14 cellular contexts compared by ENCODE assay signal in the genomic region with DNA sequence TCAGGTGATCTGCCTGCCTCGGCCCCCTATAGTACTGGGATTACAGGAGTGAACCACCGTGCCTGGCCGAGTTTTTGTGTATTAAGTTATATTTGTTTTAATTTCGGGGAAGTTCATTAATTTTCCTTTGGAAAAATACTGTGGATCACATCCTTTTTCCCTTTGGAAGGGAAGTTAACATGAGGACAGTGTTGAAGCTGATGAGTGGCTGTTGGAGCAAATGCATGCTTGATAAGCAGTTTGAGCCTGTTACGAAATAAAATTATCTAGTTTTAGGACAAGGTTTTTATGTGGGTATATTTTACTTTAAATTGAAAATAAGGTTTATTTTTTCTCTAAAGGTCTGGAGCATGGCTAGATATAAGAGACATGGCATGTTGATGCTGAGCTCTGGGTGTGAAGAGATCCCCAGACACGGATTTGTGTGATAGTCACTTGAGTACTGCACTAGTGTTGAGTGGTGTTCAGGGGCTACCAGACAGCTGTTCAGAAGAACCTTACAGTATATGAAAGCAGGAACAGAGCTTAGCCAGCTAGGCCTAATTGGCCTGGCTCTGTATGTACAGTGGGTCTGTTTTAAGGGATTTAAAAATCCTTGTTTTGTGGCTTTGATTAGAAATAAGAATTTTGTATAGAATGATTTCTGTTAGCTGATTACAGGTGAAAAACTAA. TPM values are rescaled to one million over a fixed set of nuclear protein-coding genes. Genes with fewer than 3 reads are reported as not detected.
A peak's percentile ranks its signal among the peaks of the same experiment; 100 is the strongest.
DNase-seq lines count a peak whose midpoint lies in the region; ATAC-seq and TF ChIP-seq lines count a peak whose summit lies in the region.
"Had no signal": no experiment of that assay in that cellular context is flagged by ENCODE, and none has a peak within 500 bp of the region (broad histone marks: within the 10 kb centered on the region; RNA-seq: fewer than 3 reads in every experiment).

No MANE protein-coding gene starts in this region.

- H3K4me3 ChIP-seq in cardiac muscle cell (no peak overlapping the region), right atrium auricular region (no peak overlapping the region), ovary (no peak overlapping the region)
- H3K4me3 ChIP-seq: HAP-1 had no signal

- H3K27ac ChIP-seq in cardiac muscle cell (peak overlapping the region; percentile 2), right atrium auricular region (no peak overlapping the region), ovary (no peak overlapping the region)

- H3K4me3 Mint-ChIP-seq in stimulated activated naive B cell treated with anti-CD40 and anti-IgM and Interleukin-4, amounts not matched to agents 10 μg/mL and 1 μg/mL and 100 μg/mL, for 72 hours, result no peak overlapping the region
- H3K4me3 Mint-ChIP-seq: activated naive CD4-positive, alpha-beta T cell treated with anti-CD3 and anti-CD28 coated beads, Interleukin-2, amount 50 U/mL, for 24 hours; central memory CD8-positive, alpha-beta T cell; stimulated activated effector memory CD8-positive, alpha-beta T cell treated with anti-CD3 and anti-CD28 coated beads, Interleukin-12 subunit alpha, Interleukin-12 subunit beta, amount 100 ng/mL, for 72 hours had no signal

- TF ChIP-seq CTCF in cardiac muscle cell (IDR thresholded peaks at IDR 0.05; ENCODE audit: low read depth, low read length) (no peak), right atrium auricular region (IDR thresholded peaks at IDR 0.05) (no peak), ovary (IDR thresholded peaks at IDR 0.05) (no peak)

- H3K4me1 Mint-ChIP-seq in stimulated activated naive B cell treated with anti-CD40 and anti-IgM and Interleukin-4, amounts not matched to agents 10 μg/mL and 1 μg/mL and 100 μg/mL, for 72 hours, result peaks cover 17 to 40% of the 10 kb centered on the region in 2 donors

- H3K36me3 ChIP-seq in cardiac muscle cell (no peaks in the 10 kb centered on the region), right atrium auricular region (no peaks in the 10 kb centered on the region), ovary (no peaks in the 10 kb centered on the region)

- peak in 1 of 2 donors; percentile 64 for DNase-seq in cardiac muscle cell (ENCODE audit: low read depth in 1 of 2, low spot score in 1 of 2)
- no peak for DNase-seq in right atrium auricular region (ENCODE audit: low spot score)
- DNase-seq in ovary, result no peak
- DNase-seq in stimulated activated naive B cell treated with anti-CD40 and anti-IgM and Interleukin-4, amounts not matched to agents 10 μg/mL and 1 μg/mL and 100 μg/mL, for 72 hours, result no peak
- DNase-seq in NCI-H774 (lab: John Stamatoyannopoulos, UW), result no peak
- DNase-seq in midbrain (lab: John Stamatoyannopoulos, UW), result no peak
- DNase-seq: stimulated activated CD4-positive, alpha-beta T cell treated with anti-CD3 and anti-CD28 coated beads, Interleukin-2, amount 100 ng/mL, for 24 hours had no signal

- H3K4me1 ChIP-seq in cardiac muscle cell (ENCODE audit: low read depth), result peaks cover 11% of the 10 kb centered on the region
- no peaks in the 10 kb centered on the region for H3K4me1 ChIP-seq in right atrium auricular region
- peaks cover 1% of the 10 kb centered on the region for H3K4me1 ChIP-seq in ovary (ENCODE audit: insufficient read depth)

- TF ChIP-seq POLR2A in ovary (IDR thresholded peaks at IDR 0.05), result no peak

- intact Hi-C loops in ovary (cut with DNase I), result no loop called here

- TF ChIP-seq EP300 in ovary (IDR thresholded peaks at IDR 0.05), result no peak

- peak; percentile 53 for ATAC-seq in HG02870 (IDR thresholded peaks at IDR 0.05; ENCODE audit: unreplicated experiment)
- peak; percentile 33; the same call in 1 of the 3 replicates for ATAC-seq in SK-N-SH treated with all-trans-retinoic acid at 6 μM for 48 hours
- no peak for ATAC-seq in stimulated activated naive B cell treated with anti-CD40 and anti-IgM and Interleukin-4, amounts not matched to agents 10 μg/mL and 1 μg/mL and 100 μg/mL, for 72 hours (replicated peaks)
- ATAC-seq: esophagus mucosa; stimulated activated effector memory CD8-positive, alpha-beta T cell treated with anti-CD3 and anti-CD28 coated beads, Interleukin-12 subunit alpha, Interleukin-12 subunit beta, amount 100 ng/mL, for 72 hours had no signal

- no peaks in the 10 kb centered on the region for H3K27me3 ChIP-seq in cardiac muscle cell
- H3K27me3 ChIP-seq in right atrium auricular region, result no peaks in the 10 kb centered on the region
- H3K27me3 ChIP-seq in ovary, result no peaks in the 10 kb centered on the region

- no peak overlapping the region for H3K27ac Mint-ChIP-seq in stimulated activated naive B cell treated with anti-CD40 and anti-IgM and Interleukin-4, amounts not matched to agents 10 μg/mL and 1 μg/mL and 100 μg/mL, for 72 hours
- H3K27ac Mint-ChIP-seq: activated naive CD4-positive, alpha-beta T cell treated with anti-CD3 and anti-CD28 coated beads, Interleukin-2, amount 50 U/mL, for 24 hours; stimulated activated effector memory CD8-positive, alpha-beta T cell treated with anti-CD3 and anti-CD28 coated beads, Interleukin-12 subunit alpha, Interleukin-12 subunit beta, amount 100 ng/mL, for 72 hours had no signal

- H3K27me3 Mint-ChIP-seq in stimulated activated naive B cell treated with anti-CD40 and anti-IgM and Interleukin-4, amounts not matched to agents 10 μg/mL and 1 μg/mL and 100 μg/mL, for 72 hours, result no peaks in the 10 kb centered on the region
- H3K27me3 Mint-ChIP-seq: activated naive CD4-positive, alpha-beta T cell treated with anti-CD3 and anti-CD28 coated beads, Interleukin-2, amount 50 U/mL, for 24 hours; central memory CD8-positive, alpha-beta T cell had no signal

- WGBS in ovary, 3 donors, result 64 to 73% (median 72%) methylated on average over 6 of the region's 6 CpGs

- H3K36me3 Mint-ChIP-seq in stimulated activated naive B cell treated with anti-CD40 and anti-IgM and Interleukin-4, amounts not matched to agents 10 μg/mL and 1 μg/mL and 100 μg/mL, for 72 hours, result peaks cover 9 to 14% of the 10 kb centered on the region in 2 donors
- H3K36me3 Mint-ChIP-seq: activated naive CD4-positive, alpha-beta T cell treated with anti-CD3 and anti-CD28 coated beads, Interleukin-2, amount 50 U/mL, for 24 hours had no signal

- peaks cover 0 to 2% of the 10 kb centered on the region in 2 donors for H3K9me3 Mint-ChIP-seq in stimulated activated naive B cell treated with anti-CD40 and anti-IgM and Interleukin-4, amounts not matched to agents 10 μg/mL and 1 μg/mL and 100 μg/mL, for 72 hours
- H3K9me3 Mint-ChIP-seq: activated naive CD4-positive, alpha-beta T cell treated with anti-CD3 and anti-CD28 coated beads, Interleukin-2, amount 50 U/mL, for 24 hours; central memory CD8-positive, alpha-beta T cell; stimulated activated effector memory CD8-positive, alpha-beta T cell treated with anti-CD3 and anti-CD28 coated beads, Interleukin-12 subunit alpha, Interleukin-12 subunit beta, amount 100 ng/mL, for 72 hours had no signal

- H3K9me3 ChIP-seq in cardiac muscle cell (ENCODE audit: low read depth), result no peaks in the 10 kb centered on the region
- H3K9me3 ChIP-seq in right atrium auricular region, result no peaks in the 10 kb centered on the region
- H3K9me3 ChIP-seq in ovary, result no peaks in the 10 kb centered on the region
- H3K9me3 ChIP-seq: HAP-1 had no signal

TF ChIP-seq in SK-N-SH treated with all-trans-retinoic acid at 6 μM for 48 hours, 23 proteins besides CTCF, POLR2A, EP300 and RAD21 (continues in another document):
- TF ChIP-seq ZNF70 (CRISPR knock-in tag; IDR thresholded peaks at IDR 0.05) (no peak), OSR1 (CRISPR knock-in tag; IDR thresholded peaks at IDR 0.05) (no peak), ARNTL (CRISPR knock-in tag; IDR thresholded peaks at IDR 0.05; ENCODE audit: borderline replicate concordance, low read depth) (no peak), ESRRG (CRISPR knock-in tag; IDR thresholded peaks at IDR 0.05) (no peak)
- TF ChIP-seq, protein P1, sequence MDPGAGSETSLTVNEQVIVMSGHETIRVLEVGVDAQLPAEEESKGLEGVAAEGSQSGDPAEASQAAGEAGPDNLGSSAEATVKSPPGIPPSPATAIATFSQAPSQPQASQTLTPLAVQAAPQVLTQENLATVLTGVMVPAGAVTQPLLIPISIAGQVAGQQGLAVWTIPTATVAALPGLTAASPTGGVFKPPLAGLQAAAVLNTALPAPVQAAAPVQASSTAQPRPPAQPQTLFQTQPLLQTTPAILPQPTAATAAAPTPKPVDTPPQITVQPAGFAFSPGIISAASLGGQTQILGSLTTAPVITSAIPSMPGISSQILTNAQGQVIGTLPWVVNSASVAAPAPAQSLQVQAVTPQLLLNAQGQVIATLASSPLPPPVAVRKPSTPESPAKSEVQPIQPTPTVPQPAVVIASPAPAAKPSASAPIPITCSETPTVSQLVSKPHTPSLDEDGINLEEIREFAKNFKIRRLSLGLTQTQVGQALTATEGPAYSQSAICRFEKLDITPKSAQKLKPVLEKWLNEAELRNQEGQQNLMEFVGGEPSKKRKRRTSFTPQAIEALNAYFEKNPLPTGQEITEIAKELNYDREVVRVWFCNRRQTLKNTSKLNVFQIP (CRISPR knock-in tag; IDR thresholded peaks at IDR 0.05; ENCODE audit: borderline replicate concordance, low read depth), result no peak
- TF ChIP-seq, protein P2, sequence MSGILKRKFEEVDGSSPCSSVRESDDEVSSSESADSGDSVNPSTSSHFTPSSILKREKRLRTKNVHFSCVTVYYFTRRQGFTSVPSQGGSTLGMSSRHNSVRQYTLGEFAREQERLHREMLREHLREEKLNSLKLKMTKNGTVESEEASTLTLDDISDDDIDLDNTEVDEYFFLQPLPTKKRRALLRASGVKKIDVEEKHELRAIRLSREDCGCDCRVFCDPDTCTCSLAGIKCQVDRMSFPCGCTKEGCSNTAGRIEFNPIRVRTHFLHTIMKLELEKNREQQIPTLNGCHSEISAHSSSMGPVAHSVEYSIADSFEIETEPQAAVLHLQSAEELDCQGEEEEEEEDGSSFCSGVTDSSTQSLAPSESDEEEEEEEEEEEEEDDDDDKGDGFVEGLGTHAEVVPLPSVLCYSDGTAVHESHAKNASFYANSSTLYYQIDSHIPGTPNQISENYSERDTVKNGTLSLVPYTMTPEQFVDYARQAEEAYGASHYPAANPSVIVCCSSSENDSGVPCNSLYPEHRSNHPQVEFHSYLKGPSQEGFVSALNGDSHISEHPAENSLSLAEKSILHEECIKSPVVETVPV (CRISPR knock-in tag; IDR thresholded peaks at IDR 0.05), result no peak

RNA-seq across cellular contexts. Expression of a gene that starts 17.4 kb away (rescaled TPM):
- total RNA-seq in cardiac muscle cell (115 and 186 TPM in 2 replicates), right atrium auricular region (1 to 10 TPM; 2.5 to 2.6 TPM), ovary (10 to 100 TPM in 2 of 7 donors, 1 to 10 TPM in 5; 3.0 to 10.0 (median 8.3) TPM)
- polyA plus RNA-seq in cardiac muscle cell (17.9 and 20.7 TPM in 2 replicates), ovary (1 to 10 TPM; 4.3 to 9.2 TPM)

Comparison
In these comparisons a context has a peak if more than half of its experiments do, and no peak if none do; other contexts are left out.
1. RNA of a gene that starts 17.4 kb away (total RNA-seq): 115 to 186 TPM in cardiac muscle cell; 3.0 to 10.0 TPM in ovary and 2.5 to 2.6 TPM in right atrium auricular region; every median in the first group is over 10 times any median in the second.
2. ATAC-seq: peak in HG02870 (single experiment) and SK-N-SH treated with all-trans-retinoic acid at 6 μM for 48 hours (single experiment); none in stimulated activated naive B cell treated with anti-CD40 and anti-IgM and Interleukin-4, amounts not matched to agents 10 μg/mL and 1 μg/mL and 100 μg/mL, for 72 hours (0 of 2).